Comparison of ENCODE assay signal across 18 cellular contexts in genomic region chr20:24686156-24686555, GRCh38.
A peak's percentile ranks its signal among the peaks of the same experiment; 100 is the strongest.
DNase-seq lines count a peak whose midpoint lies in the region; ATAC-seq and TF ChIP-seq lines count a peak whose summit lies in the region.
"Had no signal": no experiment of that assay in that cellular context is flagged by ENCODE, and none has a peak within 500 bp of the region (broad histone marks: within the 10 kb centered on the region; RNA-seq: fewer than 3 reads in every experiment).

No MANE protein-coding gene starts in this region.

- WGBS in endodermal cell (ENCODE audit: insufficient coverage in 1 of 2, insufficient read length in 1 of 2), 2 experiments, result 90 to 100% methylated on average over 4 to 7 of the region's 7 CpGs

- H3K9me3 Mint-ChIP-seq in endodermal cell (peaks cover 7% of the 10 kb centered on the region), osteocyte (ENCODE audit: unreplicated experiment) (peaks cover 8% of the 10 kb centered on the region)
- H3K9me3 Mint-ChIP-seq in stimulated activated naive B cell treated with anti-CD40 and anti-IgM and Interleukin-4, amounts not matched to agents 10 μg/mL and 1 μg/mL and 100 μg/mL, for 72 hours, result peaks cover 0 to 2% of the 10 kb centered on the region in 2 donors
- H3K9me3 Mint-ChIP-seq in natural killer cell treated with Interleukin-12 subunit alpha and Interleukin-12 subunit beta and Interleukin-15 and Interleukin-18, amount 100 ng/mL, for 72 hours, result no peaks in the 10 kb centered on the region

- intact Hi-C loops in left ventricle myocardium superior (cut with micrococcal nuclease), result no loop called here
- intact Hi-C loops in Right ventricle myocardium superior (cut with DNase I), result no loop called here

- TF ChIP-seq CTCF in endodermal cell (conservative IDR thresholded peaks at IDR 0.05) (no peak), osteocyte (IDR thresholded peaks at IDR 0.05) (no peak)

- DNase-seq in left ventricle myocardium superior, result peak; percentile 5
- no peak for DNase-seq in Right ventricle myocardium superior
- peak; percentile 9 for DNase-seq in endodermal cell
- peak; percentile 59 for DNase-seq in osteocyte (ENCODE audit: extremely low spot score, unreplicated experiment)
- no peak for DNase-seq in mucosa of gallbladder (ENCODE audit: low spot score)
- no peak for DNase-seq in stimulated activated naive B cell treated with anti-CD40 and anti-IgM and Interleukin-4, amounts not matched to agents 10 μg/mL and 1 μg/mL and 100 μg/mL, for 72 hours
- no peak for DNase-seq in activated CD4-positive, alpha-beta T cell treated with anti-CD3 and anti-CD28 coated beads, Interleukin-2, amount 50 U/mL, for 48 hours
- DNase-seq in natural killer cell treated with Interleukin-12 subunit alpha and Interleukin-12 subunit beta and Interleukin-15 and Interleukin-18, amount 100 ng/mL, for 72 hours (ENCODE audit: low spot score), result no peak
- DNase-seq: 8988T, AML-193, C1 segment of cervical spinal cord, Calu3, DMS 273 treated with DMSO at 0.1 percent for 48 hours, DMS79, HCEC 1CT, HFFc6 had no signal

- H3K27ac ChIP-seq in endodermal cell (ENCODE audit: low read depth, low read length), result no peak overlapping the region

- H3K9ac ChIP-seq in endodermal cell (ENCODE audit: extremely low read depth, low read length, poor library complexity, severe bottlenecking), result no peak overlapping the region

- no peaks in the 10 kb centered on the region for H3K36me3 ChIP-seq in endodermal cell (ENCODE audit: control insufficient read depth, insufficient read depth, low read length)

- H3K27me3 Mint-ChIP-seq in endodermal cell (ENCODE audit: insufficient read depth) (peaks cover 46% of the 10 kb centered on the region), osteocyte (ENCODE audit: unreplicated experiment) (peaks cover 18% of the 10 kb centered on the region)
- H3K27me3 Mint-ChIP-seq in stimulated activated naive B cell treated with anti-CD40 and anti-IgM and Interleukin-4, amounts not matched to agents 10 μg/mL and 1 μg/mL and 100 μg/mL, for 72 hours, result no peaks in the 10 kb centered on the region
- peaks cover 13 to 17% of the 10 kb centered on the region in 2 donors for H3K27me3 Mint-ChIP-seq in natural killer cell treated with Interleukin-12 subunit alpha and Interleukin-12 subunit beta and Interleukin-15 and Interleukin-18, amount 100 ng/mL, for 72 hours

- peaks cover 20% of the 10 kb centered on the region for H3K27me3 ChIP-seq in endodermal cell (ENCODE audit: control insufficient read depth, insufficient read depth, low read length, poor library complexity, severe bottlenecking)

- no peak for ATAC-seq in left ventricle myocardium superior
- no peak for ATAC-seq in Right ventricle myocardium superior (ENCODE audit: poor library complexity)
- ATAC-seq in stimulated activated naive B cell treated with anti-CD40 and anti-IgM and Interleukin-4, amounts not matched to agents 10 μg/mL and 1 μg/mL and 100 μg/mL, for 72 hours (replicated peaks), result no peak
- no peak for ATAC-seq in natural killer cell treated with Interleukin-12 subunit alpha and Interleukin-12 subunit beta and Interleukin-15 and Interleukin-18, amount 100 ng/mL, for 72 hours
- ATAC-seq: GM12878 had no signal

- H3K27ac Mint-ChIP-seq in endodermal cell, result no peak overlapping the region
- H3K27ac Mint-ChIP-seq in osteocyte (ENCODE audit: unreplicated experiment), result no peak overlapping the region
- H3K27ac Mint-ChIP-seq in stimulated activated naive B cell treated with anti-CD40 and anti-IgM and Interleukin-4, amounts not matched to agents 10 μg/mL and 1 μg/mL and 100 μg/mL, for 72 hours, result no peak overlapping the region
- H3K27ac Mint-ChIP-seq in natural killer cell treated with Interleukin-12 subunit alpha and Interleukin-12 subunit beta and Interleukin-15 and Interleukin-18, amount 100 ng/mL, for 72 hours, result no peak overlapping the region
- H3K27ac Mint-ChIP-seq: CD4-positive, alpha-beta T cell; HFFc6 had no signal

- H3K4me1 Mint-ChIP-seq in endodermal cell (no peaks in the 10 kb centered on the region), osteocyte (ENCODE audit: unreplicated experiment) (no peaks in the 10 kb centered on the region)
- peaks cover 3 to 5% of the 10 kb centered on the region in 2 donors for H3K4me1 Mint-ChIP-seq in stimulated activated naive B cell treated with anti-CD40 and anti-IgM and Interleukin-4, amounts not matched to agents 10 μg/mL and 1 μg/mL and 100 μg/mL, for 72 hours
- peaks cover 0 to 7% of the 10 kb centered on the region in 2 donors for H3K4me1 Mint-ChIP-seq in natural killer cell treated with Interleukin-12 subunit alpha and Interleukin-12 subunit beta and Interleukin-15 and Interleukin-18, amount 100 ng/mL, for 72 hours (ENCODE audit: low read depth in 2 of 2)

- no peaks in the 10 kb centered on the region for H3K4me1 ChIP-seq in endodermal cell (ENCODE audit: control insufficient read depth, insufficient read depth, low read length)

- H3K4me3 Mint-ChIP-seq in endodermal cell, result no peak overlapping the region
- H3K4me3 Mint-ChIP-seq in osteocyte (ENCODE audit: unreplicated experiment), result no peak overlapping the region
- H3K4me3 Mint-ChIP-seq in stimulated activated naive B cell treated with anti-CD40 and anti-IgM and Interleukin-4, amounts not matched to agents 10 μg/mL and 1 μg/mL and 100 μg/mL, for 72 hours, result no peak overlapping the region
- no peak overlapping the region for H3K4me3 Mint-ChIP-seq in natural killer cell treated with Interleukin-12 subunit alpha and Interleukin-12 subunit beta and Interleukin-15 and Interleukin-18, amount 100 ng/mL, for 72 hours
- H3K4me3 Mint-ChIP-seq: CD4-positive, alpha-beta T cell; HFFc6 had no signal

- no peak overlapping the region for H3K4me3 ChIP-seq in endodermal cell (ENCODE audit: low read length)
- H3K4me3 ChIP-seq: GM12878 had no signal

- peaks cover 7% of the 10 kb centered on the region for H3K9me3 ChIP-seq in endodermal cell (ENCODE audit: control insufficient read depth, low read length)

- no peaks in the 10 kb centered on the region for H3K36me3 Mint-ChIP-seq in endodermal cell (ENCODE audit: low read depth)
- no peaks in the 10 kb centered on the region for H3K36me3 Mint-ChIP-seq in osteocyte (ENCODE audit: unreplicated experiment)
- no peaks in the 10 kb centered on the region for H3K36me3 Mint-ChIP-seq in stimulated activated naive B cell treated with anti-CD40 and anti-IgM and Interleukin-4, amounts not matched to agents 10 μg/mL and 1 μg/mL and 100 μg/mL, for 72 hours
- no peaks in the 10 kb centered on the region for H3K36me3 Mint-ChIP-seq in natural killer cell treated with Interleukin-12 subunit alpha and Interleukin-12 subunit beta and Interleukin-15 and Interleukin-18, amount 100 ng/mL, for 72 hours

Comparison
In these comparisons a context has a peak if more than half of its experiments do, and no peak if none do; other contexts are left out.
1. DNase-seq: peak in left ventricle myocardium superior (single experiment), endodermal cell (single experiment) and osteocyte (single experiment); none in Right ventricle myocardium superior (single experiment), mucosa of gallbladder (single experiment), stimulated activated naive B cell treated with anti-CD40 and anti-IgM and Interleukin-4, amounts not matched to agents 10 μg/mL and 1 μg/mL and 100 μg/mL, for 72 hours (single experiment), activated CD4-positive, alpha-beta T cell treated with anti-CD3 and anti-CD28 coated beads, Interleukin-2, amount 50 U/mL, for 48 hours (0 of 2) and natural killer cell treated with Interleukin-12 subunit alpha and Interleukin-12 subunit beta and Interleukin-15 and Interleukin-18, amount 100 ng/mL, for 72 hours (single experiment).